ENCODE assay signal across 13 cellular contexts in the genomic region with DNA sequence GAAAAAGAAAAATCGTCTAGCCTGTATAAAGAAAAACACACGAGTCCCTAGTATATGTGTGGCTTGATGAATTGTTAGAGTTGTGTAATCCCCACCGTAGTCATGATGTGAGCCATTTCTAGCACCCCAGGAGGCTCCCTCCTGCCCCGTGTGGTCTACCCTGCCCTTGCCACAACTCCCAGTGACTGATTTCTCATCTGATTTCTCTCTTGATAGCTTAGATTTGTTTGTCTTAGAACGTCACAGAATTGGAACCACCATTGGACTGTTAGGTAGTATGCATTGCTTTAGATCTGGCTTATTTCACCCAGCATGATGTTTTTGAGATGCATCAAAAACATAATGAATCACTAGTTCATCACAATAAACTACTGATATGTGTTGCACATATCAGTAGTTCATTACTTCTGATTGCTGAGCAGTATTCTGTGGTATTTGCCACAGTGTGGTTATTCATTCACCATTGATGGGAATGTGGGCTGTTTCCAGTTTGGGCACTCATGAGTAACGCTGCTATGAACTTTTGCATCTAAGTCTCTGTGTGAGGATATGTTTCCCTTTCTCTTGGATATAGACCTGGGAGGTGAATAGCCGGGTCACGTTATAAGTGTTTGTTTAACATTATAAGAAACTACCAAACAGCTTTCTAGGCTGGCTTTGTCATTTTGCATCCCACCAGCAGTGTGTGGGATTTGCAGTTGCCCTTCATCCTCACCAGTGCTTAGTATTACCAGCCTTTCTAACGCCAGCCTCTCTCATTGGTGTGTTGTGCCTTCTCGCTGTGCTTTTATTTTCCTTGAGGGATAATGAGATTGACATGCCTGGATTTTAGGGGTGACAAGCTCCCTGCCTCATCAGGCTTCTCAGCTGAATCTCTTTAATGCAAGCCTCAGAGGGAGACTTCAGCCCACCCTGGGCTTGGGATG. TPM values are rescaled to one million over a fixed set of nuclear protein-coding genes. Genes with fewer than 3 reads are reported as not detected.
A peak's percentile ranks its signal among the peaks of the same experiment; 100 is the strongest.
DNase-seq lines count a peak whose midpoint lies in the region; ATAC-seq and FAIRE-seq lines count a peak whose summit lies in the region.
"Had no signal": no experiment of that assay in that cellular context is flagged by ENCODE, and none has a peak within 500 bp of the region (broad histone marks: within the 10 kb centered on the region; RNA-seq: fewer than 3 reads in every experiment).

No MANE protein-coding gene starts in this region.

- peaks cover 2% of the 10 kb centered on the region for H3K9me3 Mint-ChIP-seq in activated CD4-positive, alpha-beta T cell treated with anti-CD3 and anti-CD28 coated beads for 36 hours (ENCODE audit: low read depth)
- H3K9me3 Mint-ChIP-seq in naive thymus-derived CD4-positive, alpha-beta T cell, result peaks cover 0 to 3% (median 0%) of the 10 kb centered on the region in 11 donors
- H3K9me3 Mint-ChIP-seq: IgD-negative memory B cell had no signal

- no peaks in the 10 kb centered on the region for H3K27me3 ChIP-seq in naive thymus-derived CD4-positive, alpha-beta T cell (ENCODE audit: control insufficient read depth in 2 of 2, insufficient read depth in 2 of 2, low read length in 2 of 2)
- H3K27me3 ChIP-seq: transverse colon had no signal

- ATAC-seq in activated CD4-positive, alpha-beta T cell treated with anti-CD3 and anti-CD28 coated beads for 36 hours, result peak; percentile 83
- ATAC-seq in naive thymus-derived CD4-positive, alpha-beta T cell, result peak; percentile 75
- ATAC-seq in HG03469 (IDR thresholded peaks at IDR 0.05; ENCODE audit: unreplicated experiment), result no peak

- no peak overlapping the region for H3K27ac Mint-ChIP-seq in activated CD4-positive, alpha-beta T cell treated with anti-CD3 and anti-CD28 coated beads for 36 hours
- H3K27ac Mint-ChIP-seq in naive thymus-derived CD4-positive, alpha-beta T cell, result no peak overlapping the region
- H3K27ac Mint-ChIP-seq: IgD-negative memory B cell had no signal

- H3K9me3 ChIP-seq in naive thymus-derived CD4-positive, alpha-beta T cell (ENCODE audit: control insufficient read depth in 2 of 3, low read length in 3 of 3), result no peaks in the 10 kb centered on the region
- H3K9me3 ChIP-seq: transverse colon had no signal

- no peaks in the 10 kb centered on the region for H3K36me3 ChIP-seq in naive thymus-derived CD4-positive, alpha-beta T cell (ENCODE audit: control insufficient read depth in 2 of 3, insufficient read depth in 3 of 3, low read length in 3 of 3)
- H3K36me3 ChIP-seq: transverse colon had no signal

- FAIRE-seq in HTR-8/SVneo (lab: Jason Lieb, UNC), result peak; percentile 16

- no peaks in the 10 kb centered on the region for H3K4me1 ChIP-seq in naive thymus-derived CD4-positive, alpha-beta T cell (ENCODE audit: control insufficient read depth in 2 of 2, insufficient read depth in 2 of 2, low read length in 2 of 2)

- H3K4me1 Mint-ChIP-seq in activated CD4-positive, alpha-beta T cell treated with anti-CD3 and anti-CD28 coated beads for 36 hours, result peaks cover 8% of the 10 kb centered on the region
- H3K4me1 Mint-ChIP-seq in naive thymus-derived CD4-positive, alpha-beta T cell, result peaks cover 0 to 12% (median 5%) of the 10 kb centered on the region in 7 donors

- H3K27ac ChIP-seq in naive thymus-derived CD4-positive, alpha-beta T cell (ENCODE audit: low read depth, low read length), result no peak overlapping the region
- H3K27ac ChIP-seq: transverse colon had no signal

- intact Hi-C loops in activated CD4-positive, alpha-beta T cell treated with anti-CD3 and anti-CD28 coated beads for 36 hours (cut with DNase I, micrococcal nuclease), result no loop called here
- intact Hi-C loops in naive thymus-derived CD4-positive, alpha-beta T cell (cut with micrococcal nuclease), result no loop called here

- POLR2A ChIA-PET in activated CD4-positive, alpha-beta T cell treated with anti-CD3 and anti-CD28 coated beads for 36 hours (lab: Charles Lee), result no interaction called here
- POLR2A ChIA-PET in naive thymus-derived CD4-positive, alpha-beta T cell (lab: Charles Lee), result no interaction called here

- H3K27me3 Mint-ChIP-seq in activated CD4-positive, alpha-beta T cell treated with anti-CD3 and anti-CD28 coated beads for 36 hours, result peaks cover 10% of the 10 kb centered on the region
- peaks cover 0 to 22% (median 0%) of the 10 kb centered on the region in 5 donors for H3K27me3 Mint-ChIP-seq in naive thymus-derived CD4-positive, alpha-beta T cell

- H3K4me3 Mint-ChIP-seq in activated CD4-positive, alpha-beta T cell treated with anti-CD3 and anti-CD28 coated beads for 36 hours, result no peak overlapping the region
- H3K4me3 Mint-ChIP-seq in naive thymus-derived CD4-positive, alpha-beta T cell, result no peak overlapping the region
- H3K4me3 Mint-ChIP-seq: IgD-negative memory B cell had no signal

- CTCF ChIA-PET in activated CD4-positive, alpha-beta T cell treated with anti-CD3 and anti-CD28 coated beads for 36 hours (lab: Charles Lee), result interaction anchor here (1.1 kb wide), 1 partner anchor 172 kb away, joined by 4 read pairs; no protein-coding TSS in a partner anchor
- CTCF ChIA-PET in naive thymus-derived CD4-positive, alpha-beta T cell (lab: Charles Lee), result no interaction called here

- no peaks in the 10 kb centered on the region for H3K36me3 Mint-ChIP-seq in activated CD4-positive, alpha-beta T cell treated with anti-CD3 and anti-CD28 coated beads for 36 hours (ENCODE audit: low read depth)
- no peaks in the 10 kb centered on the region for H3K36me3 Mint-ChIP-seq in naive thymus-derived CD4-positive, alpha-beta T cell
- H3K36me3 Mint-ChIP-seq: IgD-negative memory B cell had no signal

- H3K4me3 ChIP-seq in naive thymus-derived CD4-positive, alpha-beta T cell (ENCODE audit: low read length), result no peak overlapping the region
- H3K4me3 ChIP-seq: transverse colon had no signal

- DNase-seq in activated CD4-positive, alpha-beta T cell treated with anti-CD3 and anti-CD28 coated beads for 36 hours, result peak; percentile 61
- DNase-seq in activated CD4-positive, alpha-beta T cell treated with anti-CD3 and anti-CD28 coated beads, Interleukin-2, amount 50 U/mL, for 1 hour, result no peak
- DNase-seq in HTR-8/SVneo (ENCODE audit: insufficient read length, low spot score) (no peak), amniotic epithelial cell (ENCODE audit: low read depth) (peak; percentile 98), NCI-H446 treated with DMSO at 0.1 percent for 48 hours (lab: John Stamatoyannopoulos, UW) (no peak), NCI-H187 (lab: John Stamatoyannopoulos, UW) (no peak)
- DNase-seq in naive thymus-derived CD4-positive, alpha-beta T cell, result no peak
- DNase-seq: effector memory CD4-positive, alpha-beta T cell; NCI-H69; stimulated activated CD4-positive, alpha-beta T cell treated with anti-CD3 and anti-CD28 coated beads, Interleukin-4, amount 100 ng/mL, for 4 hours; transverse colon had no signal

RNA-seq across cellular contexts. Expression of gene NCOR2, which starts 31.9 kb away (rescaled TPM):
- total RNA-seq in activated CD4-positive, alpha-beta T cell treated with anti-CD3 and anti-CD28 coated beads for 36 hours, result 100 to 1,000 TPM; 103 to 115 TPM
- total RNA-seq in naive thymus-derived CD4-positive, alpha-beta T cell, result 100 to 1,000 TPM; 101 to 194 (median 112) TPM
- polyA plus RNA-seq in naive thymus-derived CD4-positive, alpha-beta T cell, result 10 to 100 TPM in 1 of 2 donors, 1 to 10 TPM in 1; 5.3 to 17.3 TPM

Comparison
In these comparisons a context has a peak if more than half of its experiments do, and no peak if none do; other contexts are left out.
1. DNase-seq: peak in activated CD4-positive, alpha-beta T cell treated with anti-CD3 and anti-CD28 coated beads for 36 hours (single experiment) and amniotic epithelial cell (single experiment); none in activated CD4-positive, alpha-beta T cell treated with anti-CD3 and anti-CD28 coated beads, Interleukin-2, amount 50 U/mL, for 1 hour (single experiment), HTR-8/SVneo (single experiment), naive thymus-derived CD4-positive, alpha-beta T cell (0 of 9), NCI-H446 treated with DMSO at 0.1 percent for 48 hours (single experiment) and NCI-H187 (0 of 2).